ENCODE assay signal across 8 cellular contexts in genomic region chr12:32679910-32680217, GRCh38. TPM values are rescaled to one million over a fixed set of nuclear protein-coding genes. Genes with fewer than 3 reads are reported as not detected.
DNase-seq lines count a peak whose midpoint lies in the region; ATAC-seq and TF ChIP-seq lines count a peak whose summit lies in the region.

No MANE protein-coding gene starts in this region.

- H3K9me3 ChIP-seq in CD4-positive, alpha-beta memory T cell (ENCODE audit: control insufficient read depth in 1 of 2, low read length in 2 of 2): no peaks in the 10 kb centered on the region
- H3K9me3 ChIP-seq in Karpas-422 (ENCODE audit: low read length) (no peaks in the 10 kb centered on the region), neural progenitor cell (ENCODE audit: low read depth) (no peaks in the 10 kb centered on the region)

- no peaks in the 10 kb centered on the region for H3K27me3 Mint-ChIP-seq in CD4-positive, alpha-beta memory T cell
- H3K27me3 Mint-ChIP-seq in neural progenitor cell (ENCODE audit: insufficient read depth, low read depth): peaks cover 4% of the 10 kb centered on the region

- peak overlapping the region; percentile 87 for H3K27ac ChIP-seq in CD4-positive, alpha-beta memory T cell (ENCODE audit: low read depth, low read length)
- H3K27ac ChIP-seq in Karpas-422 (ENCODE audit: low read length) (peak overlapping the region; percentile 84), dorsolateral prefrontal cortex (peak overlapping the region; percentile 65 to 99 (median 94)), neural progenitor cell (peak overlapping the region; percentile 87)

- no peak for ATAC-seq in HG03457 (IDR thresholded peaks at IDR 0.05; ENCODE audit: unreplicated experiment)

- H3K9ac ChIP-seq in Karpas-422 (ENCODE audit: low read length) (peak overlapping the region; percentile 88), neural progenitor cell (peak overlapping the region; percentile 73)

- H3K79me2 ChIP-seq in Karpas-422 (ENCODE audit: low read length) (peaks cover 56% of the 10 kb centered on the region), neural progenitor cell (ENCODE audit: low read depth) (peaks cover 55% of the 10 kb centered on the region)

- peaks cover 21% of the 10 kb centered on the region for H3F3A ChIP-seq in neural progenitor cell (ENCODE audit: low read depth)

- H3K27me3 ChIP-seq in CD4-positive, alpha-beta memory T cell (ENCODE audit: insufficient read depth, low read length): no peaks in the 10 kb centered on the region
- H3K27me3 ChIP-seq in Karpas-422 (ENCODE audit: low read length) (no peaks in the 10 kb centered on the region), dorsolateral prefrontal cortex (no peaks in the 10 kb centered on the region), neural progenitor cell (no peaks in the 10 kb centered on the region)

- POLR2A ChIA-PET in CD4-positive, alpha-beta memory T cell (lab: Charles Lee; ENCODE audit: partially characterized antibody): no interaction called here

- H3K9me2 ChIP-seq in Karpas-422 (replicated peaks; ENCODE audit: insufficient read depth, low read length): no peaks in the 10 kb centered on the region

- H3K4me3 ChIP-seq in CD4-positive, alpha-beta memory T cell (ENCODE audit: low read length in 2 of 2): peak overlapping the region; percentile 65 to 69
- H3K4me3 ChIP-seq in Karpas-422 (ENCODE audit: low read length) (peak overlapping the region; percentile 88), dorsolateral prefrontal cortex (peak overlapping the region; percentile 67 to 98 (median 88)), neural progenitor cell (peak overlapping the region; percentile 80)

- TF ChIP-seq CTCF in dorsolateral prefrontal cortex (IDR thresholded peaks at IDR 0.05 in 54 of 56, conservative IDR thresholded peaks at IDR 0.05 in 2 of 56; ENCODE audit: low read depth in 1 of 56, partially characterized antibody in 56 of 56): no peak
- no peak for TF ChIP-seq CTCF in neural progenitor cell (IDR thresholded peaks at IDR 0.05)

- CTCF ChIA-PET in CD4-positive, alpha-beta memory T cell (lab: Charles Lee; ENCODE audit: partially characterized antibody): interaction anchor here (2.7 kb wide), 1 partner anchor 75 kb away, joined by 21 read pairs; the partner anchor contains the start of gene YARS2

- H3K9me3 Mint-ChIP-seq in CD4-positive, alpha-beta memory T cell: no peaks in the 10 kb centered on the region
- H3K9me3 Mint-ChIP-seq in neural progenitor cell: no peaks in the 10 kb centered on the region

- no peak for DNase-seq in CD4-positive, alpha-beta memory T cell
- no peak for DNase-seq in Karpas-422
- DNase-seq in dorsolateral prefrontal cortex: no peak
- no peak for DNase-seq in neural progenitor cell (ENCODE audit: low spot score)
- no peak for DNase-seq in DMS53 (lab: John Stamatoyannopoulos, UW)
- no peak for DNase-seq in effector CD8-positive, alpha-beta T cell (lab: John Stamatoyannopoulos, UW)
- no peak for DNase-seq in stimulated activated CD4-positive, alpha-beta T cell treated with anti-CD3 and anti-CD28 coated beads, Interleukin-1b, Interleukin-23, amount 100 ng/mL, for 48 hours

- H3K27ac Mint-ChIP-seq in CD4-positive, alpha-beta memory T cell: peak overlapping the region; percentile 30 to 97 (median 93)
- peak overlapping the region; percentile 22 for H3K27ac Mint-ChIP-seq in neural progenitor cell

- H2AFZ ChIP-seq in Karpas-422 (ENCODE audit: low read length): peak overlapping the region; percentile 71; the same call in 1 of the 2 replicates
- H2AFZ ChIP-seq in neural progenitor cell (replicated peaks): peak overlapping the region; percentile 45

- peaks cover 18% of the 10 kb centered on the region for H3K4me1 ChIP-seq in CD4-positive, alpha-beta memory T cell (ENCODE audit: insufficient read depth, low read length)
- H3K4me1 ChIP-seq in Karpas-422 (ENCODE audit: low read length) (peaks cover 15% of the 10 kb centered on the region), neural progenitor cell (peaks cover 11% of the 10 kb centered on the region)

- no peaks in the 10 kb centered on the region for H3K36me3 ChIP-seq in CD4-positive, alpha-beta memory T cell (ENCODE audit: insufficient read depth, low read length)
- H3K36me3 ChIP-seq in Karpas-422 (ENCODE audit: insufficient read depth, low read length): peaks cover 13% of the 10 kb centered on the region; the same call in 1 of the 2 replicates
- H3K36me3 ChIP-seq in neural progenitor cell: no peaks in the 10 kb centered on the region

- intact Hi-C loops in CD4-positive, alpha-beta memory T cell (cut with micrococcal nuclease): loop anchor here (1.0 to 10.0 kb wide), 9 partner anchors 76 to 1985 kb away; partner anchors contain the start of genes ALG10, AMN1, DDX11 and ETFBKMT
- intact Hi-C loops in dorsolateral prefrontal cortex (cut with DNase I): loop anchor here (5.0 to 10.0 kb wide), 9 partner anchors 77 to 1345 kb away; partner anchors contain the start of genes ALG10 (in 2 of the 2), ETFBKMT (in 2 of the 2), AMN1 (in 1 of the 2) and RESF1 (in 1 of the 2)

- H3K4me2 ChIP-seq in Karpas-422 (ENCODE audit: low read depth, low read length, poor library complexity, severe bottlenecking): peak overlapping the region; percentile 88
- H3K4me2 ChIP-seq in neural progenitor cell: peak overlapping the region; percentile 97

- no peaks in the 10 kb centered on the region for H4K20me1 ChIP-seq in Karpas-422 (ENCODE audit: insufficient read depth, low read depth, low read length)
- peaks cover 11% of the 10 kb centered on the region for H4K20me1 ChIP-seq in neural progenitor cell (ENCODE audit: low read depth)

- peaks cover 3 to 12% of the 10 kb centered on the region in 2 donors for H3K36me3 Mint-ChIP-seq in CD4-positive, alpha-beta memory T cell
- H3K36me3 Mint-ChIP-seq in neural progenitor cell: peaks cover 9% of the 10 kb centered on the region

- peaks cover 14 to 37% (median 27%) of the 10 kb centered on the region in 4 donors for H3K4me1 Mint-ChIP-seq in CD4-positive, alpha-beta memory T cell
- peaks cover 17% of the 10 kb centered on the region for H3K4me1 Mint-ChIP-seq in neural progenitor cell

- H3K4me3 Mint-ChIP-seq in CD4-positive, alpha-beta memory T cell: peak overlapping the region; percentile 89 to 97 (median 94)
- H3K4me3 Mint-ChIP-seq in neural progenitor cell: peak overlapping the region; percentile 87

RNA-seq across cellular contexts. Expression of gene DNM1L, which starts 0.8 kb away (rescaled TPM):
- total RNA-seq in CD4-positive, alpha-beta memory T cell: 10 to 100 TPM; 42.7 to 50.1 TPM
- 10 to 100 TPM; 12.9 to 22.3 TPM for polyA plus RNA-seq in CD4-positive, alpha-beta memory T cell
- total RNA-seq in Karpas-422 (2014; rRNA removed; shearing (Covaris generic); ENCODE audit: low replicate concordance): 43.4 and 95.2 TPM in 2 replicates
- total RNA-seq in dorsolateral prefrontal cortex: 100 to 1,000 TPM in 116 of 120 experiments, 10 to 100 TPM in 4; 72.9 to 202 (median 157) TPM
- total RNA-seq in neural progenitor cell (ENCODE audit: low replicate concordance): 109 and 133 TPM in 2 replicates
